16 cellular contexts compared by ENCODE assay signal in the genomic region with DNA sequence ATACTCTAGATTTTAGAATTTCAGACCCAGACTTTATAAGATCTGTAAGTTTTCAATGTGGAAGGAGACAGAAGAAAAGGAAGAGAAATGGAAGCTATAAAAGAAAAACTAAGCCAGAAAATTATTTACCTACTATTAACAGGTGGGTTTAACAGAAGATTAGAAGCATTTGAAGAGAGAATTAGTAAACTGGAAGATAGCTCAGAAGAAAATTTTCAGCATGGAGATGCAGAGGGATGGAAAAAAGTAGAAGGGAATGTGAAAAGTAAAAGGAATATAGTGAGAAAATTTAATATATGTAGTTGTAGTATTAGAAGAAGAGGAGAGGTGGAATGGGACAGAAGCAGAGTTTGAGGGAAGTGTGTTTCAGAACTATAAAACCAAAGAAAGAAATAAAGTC. TPM values are rescaled to one million over a fixed set of nuclear protein-coding genes. Genes with fewer than 3 reads are reported as not detected.
DNase-seq lines count a peak whose midpoint lies in the region; ATAC-seq and TF ChIP-seq lines count a peak whose summit lies in the region.
"Had no signal": no experiment of that assay in that cellular context is flagged by ENCODE, and none has a peak within 500 bp of the region (broad histone marks: within the 10 kb centered on the region; RNA-seq: fewer than 3 reads in every experiment).

No MANE protein-coding gene starts in this region.

- no peak overlapping the region for H3K4me3 ChIP-seq in gastrocnemius medialis
- H3K4me3 ChIP-seq: BLaER1 treated with 17β-estradiol and CSF1 and Interleukin-3, amounts not matched to agents 10 nM and 100 nM had no signal

- no peak for TF ChIP-seq CTCF in Calu3 (IDR thresholded peaks at IDR 0.05; ENCODE audit: unreplicated experiment)
- TF ChIP-seq CTCF in gastrocnemius medialis (IDR thresholded peaks at IDR 0.05 in 4 of 5, conservative IDR thresholded peaks at IDR 0.05 in 1 of 5): no peak

- ATAC-seq in activated T-cell treated with anti-CD3 and anti-CD28 coated beads, Interleukin-2, amount 50 U/mL, for 72 hours (replicated peaks in 1 of 2): no peak
- no peak for ATAC-seq in activated T-cell treated with anti-CD3 and anti-CD28 coated beads, Interleukin-2, amount 50 U/mL, for 4 hours
- ATAC-seq in central memory CD8-positive, alpha-beta T cell (replicated peaks; ENCODE audit: extremely low read depth, poor library complexity, severe bottlenecking): no peak
- no peak for ATAC-seq in gastrocnemius medialis
- ATAC-seq in HG03439 (IDR thresholded peaks at IDR 0.05; ENCODE audit: unreplicated experiment): no peak

- peaks cover 28% of the 10 kb centered on the region for H3K4me1 Mint-ChIP-seq in activated T-cell treated with anti-CD3 and anti-CD28 coated beads, Interleukin-2, amount 50 U/mL, for 72 hours (ENCODE audit: low read depth)
- H3K4me1 Mint-ChIP-seq in activated T-cell treated with anti-CD3 and anti-CD28 coated beads, Interleukin-2, amount 50 U/mL, for 4 hours (ENCODE audit: low read depth): peaks cover 30% of the 10 kb centered on the region
- peaks cover 35% of the 10 kb centered on the region for H3K4me1 Mint-ChIP-seq in Calu3 (ENCODE audit: low read depth, unreplicated experiment)
- peaks cover 43% of the 10 kb centered on the region for H3K4me1 Mint-ChIP-seq in central memory CD8-positive, alpha-beta T cell

- TF ChIP-seq POLR2A in gastrocnemius medialis (IDR thresholded peaks at IDR 0.05): no peak

- peak overlapping the region; percentile 89 for H3K27ac Mint-ChIP-seq in activated T-cell treated with anti-CD3 and anti-CD28 coated beads, Interleukin-2, amount 50 U/mL, for 72 hours
- peak overlapping the region; percentile 15 for H3K27ac Mint-ChIP-seq in Calu3 (ENCODE audit: unreplicated experiment)
- peak overlapping the region; percentile 32 for H3K27ac Mint-ChIP-seq in central memory CD8-positive, alpha-beta T cell (ENCODE audit: low read depth)
- H3K27ac Mint-ChIP-seq: B cell, H9 had no signal

- CTCF ChIA-PET in Calu3 (lab: Charles Lee): no interaction called here

- BruUV-seq in Calu3 (replicated peaks; lab: Mats Ljungman, UMichigan): no TSS peak

- H3K9me3 Mint-ChIP-seq in activated T-cell treated with anti-CD3 and anti-CD28 coated beads, Interleukin-2, amount 50 U/mL, for 72 hours: peaks cover 11 to 13% of the 10 kb centered on the region in 2 donors
- peaks cover 19% of the 10 kb centered on the region for H3K9me3 Mint-ChIP-seq in activated T-cell treated with anti-CD3 and anti-CD28 coated beads, Interleukin-2, amount 50 U/mL, for 4 hours
- H3K9me3 Mint-ChIP-seq in Calu3 (ENCODE audit: low read depth, unreplicated experiment): peaks cover 14% of the 10 kb centered on the region
- H3K9me3 Mint-ChIP-seq in central memory CD8-positive, alpha-beta T cell: peaks cover 17% of the 10 kb centered on the region

- no peaks in the 10 kb centered on the region for H3K9me3 ChIP-seq in gastrocnemius medialis

- H3K27me3 ChIP-seq in gastrocnemius medialis: no peaks in the 10 kb centered on the region
- H3K27me3 ChIP-seq: BLaER1 treated with 17β-estradiol and CSF1 and Interleukin-3, amounts not matched to agents 10 nM and 100 nM had no signal

- H3K4me1 ChIP-seq in gastrocnemius medialis: peaks cover 85 to 86% of the 10 kb centered on the region in 2 donors

- no peak overlapping the region for H3K4me3 Mint-ChIP-seq in activated T-cell treated with anti-CD3 and anti-CD28 coated beads, Interleukin-2, amount 50 U/mL, for 72 hours
- H3K4me3 Mint-ChIP-seq in activated T-cell treated with anti-CD3 and anti-CD28 coated beads, Interleukin-2, amount 50 U/mL, for 4 hours: no peak overlapping the region
- no peak overlapping the region for H3K4me3 Mint-ChIP-seq in Calu3 (ENCODE audit: low read depth, unreplicated experiment)
- no peak overlapping the region for H3K4me3 Mint-ChIP-seq in central memory CD8-positive, alpha-beta T cell
- H3K4me3 Mint-ChIP-seq: B cell; CD8-positive, alpha-beta memory T cell; H9 had no signal

- intact Hi-C loops in Calu3 (cut with micrococcal nuclease; ENCODE audit: unreplicated experiment): no loop called here
- intact Hi-C loops in gastrocnemius medialis (cut with DNase I; ENCODE audit: low total_unique reads): no loop called here

- peak overlapping the region in 3 of 4 donors; percentile 39 to 98 (median 83) for H3K27ac ChIP-seq in gastrocnemius medialis
- H3K27ac ChIP-seq: BLaER1 treated with 17β-estradiol and CSF1 and Interleukin-3, amounts not matched to agents 10 nM and 100 nM; HL-60 had no signal

- no peak for DNase-seq in activated T-cell treated with anti-CD3 and anti-CD28 coated beads, Interleukin-2, amount 50 U/mL, for 72 hours
- no peak for DNase-seq in activated T-cell treated with anti-CD3 and anti-CD28 coated beads, Interleukin-2, amount 50 U/mL, for 4 hours
- DNase-seq in Calu3 (no peak), gastrocnemius medialis (no peak)
- no peak for DNase-seq in central memory CD8-positive, alpha-beta T cell (ENCODE audit: low spot score in 2 of 2)
- no peak for DNase-seq in stimulated activated CD8-positive, alpha-beta memory T cell treated with anti-CD3 and anti-CD28 coated beads, Interleukin-4, amount 100 ng/mL, for 48 hours
- DNase-seq: 8988T; CD8-positive, alpha-beta memory T cell; COR-L47; H9; IMR-90; KBM-7 had no signal

- no peaks in the 10 kb centered on the region for H3K36me3 ChIP-seq in gastrocnemius medialis

- no peaks in the 10 kb centered on the region for H3K27me3 Mint-ChIP-seq in activated T-cell treated with anti-CD3 and anti-CD28 coated beads, Interleukin-2, amount 50 U/mL, for 72 hours (ENCODE audit: low read depth)
- H3K27me3 Mint-ChIP-seq in activated T-cell treated with anti-CD3 and anti-CD28 coated beads, Interleukin-2, amount 50 U/mL, for 4 hours (ENCODE audit: low read depth): no peaks in the 10 kb centered on the region
- no peaks in the 10 kb centered on the region for H3K27me3 Mint-ChIP-seq in Calu3 (ENCODE audit: unreplicated experiment)
- no peaks in the 10 kb centered on the region for H3K27me3 Mint-ChIP-seq in central memory CD8-positive, alpha-beta T cell
- H3K27me3 Mint-ChIP-seq: B cell; CD8-positive, alpha-beta memory T cell had no signal

- peaks cover 16 to 25% of the 10 kb centered on the region in 2 donors for H3K36me3 Mint-ChIP-seq in activated T-cell treated with anti-CD3 and anti-CD28 coated beads, Interleukin-2, amount 50 U/mL, for 72 hours (ENCODE audit: insufficient read depth in 2 of 2)
- peaks cover 37% of the 10 kb centered on the region for H3K36me3 Mint-ChIP-seq in activated T-cell treated with anti-CD3 and anti-CD28 coated beads, Interleukin-2, amount 50 U/mL, for 4 hours (ENCODE audit: insufficient read depth)
- peaks cover 8% of the 10 kb centered on the region for H3K36me3 Mint-ChIP-seq in Calu3 (ENCODE audit: insufficient read depth, unreplicated experiment)
- H3K36me3 Mint-ChIP-seq in central memory CD8-positive, alpha-beta T cell (ENCODE audit: insufficient read depth): peaks cover 16% of the 10 kb centered on the region

- in situ Hi-C loops in gastrocnemius medialis (cut with MboI; ENCODE audit: low sequenced_read_pairs in 4 of 4): loop anchor here in 1 of 4 donors (25.0 kb wide), 1 partner anchor 242 kb away; no protein-coding TSS in a partner anchor

RNA-seq across cellular contexts. Expression of a gene that starts 56.1 kb away (rescaled TPM):
- 10 to 100 TPM; 62.0 to 64.2 TPM for total RNA-seq in activated T-cell treated with anti-CD3 and anti-CD28 coated beads, Interleukin-2, amount 50 U/mL, for 72 hours
- total RNA-seq in activated T-cell treated with anti-CD3 and anti-CD28 coated beads, Interleukin-2, amount 50 U/mL, for 4 hours: 10 to 100 TPM; 58.6 to 65.4 (median 61.2) TPM
- total RNA-seq in Calu3 (2022) (94.1 and 131 TPM in 2 replicates), gastrocnemius medialis (100 to 1,000 TPM; 283 to 425 (median 344) TPM)

Comparison
In these comparisons a context has a peak if more than half of its experiments do, and no peak if none do; other contexts are left out.
1. H3K27ac Mint-ChIP-seq: peak in every context shown above with its lines; median percentile 89 in activated T-cell treated with anti-CD3 and anti-CD28 coated beads, Interleukin-2, amount 50 U/mL, for 72 hours; 32 in central memory CD8-positive, alpha-beta T cell; 15 in Calu3.